10 cellular contexts compared by ENCODE assay signal in the genomic region with DNA sequence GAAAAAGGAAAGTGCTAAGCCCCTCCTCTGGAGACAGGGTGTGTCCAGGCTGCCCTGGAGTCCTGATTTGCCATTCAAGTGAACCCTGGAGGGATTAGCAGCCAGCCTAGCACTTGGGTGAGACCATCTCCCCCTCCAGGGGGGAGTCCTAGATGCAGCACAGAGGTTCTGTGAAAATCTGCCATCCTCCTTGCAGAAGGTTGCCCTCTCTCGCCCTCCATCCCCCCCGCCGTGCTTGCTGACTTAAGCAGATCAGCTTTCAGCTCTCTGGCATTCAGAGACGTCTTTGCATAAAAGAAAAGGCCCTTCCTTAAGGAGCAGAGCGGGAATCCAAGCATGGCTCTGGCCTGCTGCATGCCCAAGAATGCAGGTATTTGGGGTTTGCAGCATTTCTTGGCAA.
DNase-seq lines count a peak whose midpoint lies in the region; ATAC-seq and TF ChIP-seq lines count a peak whose summit lies in the region.
"Had no signal": no experiment of that assay in that cellular context is flagged by ENCODE, and none has a peak within 500 bp of the region (broad histone marks: within the 10 kb centered on the region; RNA-seq: fewer than 3 reads in every experiment).

No MANE protein-coding gene starts in this region.

- H3K9ac ChIP-seq in fibroblast of lung (ENCODE audit: insufficient read depth, low read length), result no peak overlapping the region

- H3K4me3 ChIP-seq in fibroblast of lung (replicated peaks in 1 of 4; ENCODE audit: control extremely low read depth in 1 of 4, insufficient read depth in 1 of 4, low read depth in 3 of 4, low read length in 4 of 4), result no peak overlapping the region
- H3K4me3 ChIP-seq: right lobe of liver had no signal

- no peaks in the 10 kb centered on the region for H4K20me1 ChIP-seq in fibroblast of lung (ENCODE audit: control insufficient read depth, extremely low read depth, insufficient read depth, low read length)

- CTCF ChIA-PET in HEK293T (lab: Yijun Ruan, JAX), result no interaction called here

- H3K79me2 ChIP-seq in fibroblast of lung (ENCODE audit: control insufficient read depth, insufficient read depth, low read length), result no peaks in the 10 kb centered on the region

- H3K9me3 ChIP-seq in fibroblast of lung (ENCODE audit: control insufficient read depth, insufficient read depth, low read depth, low read length), result no peaks in the 10 kb centered on the region
- H3K9me3 ChIP-seq: right lobe of liver had no signal

- no peak overlapping the region for H2AFZ ChIP-seq in fibroblast of lung (ENCODE audit: low read length)

- H3K27ac ChIP-seq in fibroblast of lung (ENCODE audit: insufficient read depth, low read length), result no peak overlapping the region
- H3K27ac ChIP-seq: right lobe of liver had no signal

- H3K36me3 ChIP-seq in fibroblast of lung (ENCODE audit: control insufficient read depth, insufficient read depth, low read length), result no peaks in the 10 kb centered on the region
- H3K36me3 ChIP-seq: right lobe of liver had no signal

- no peaks in the 10 kb centered on the region for H3K4me1 ChIP-seq in fibroblast of lung (ENCODE audit: control insufficient read depth, extremely low read depth, insufficient read depth, low read length)
- H3K4me1 ChIP-seq: right lobe of liver had no signal

- POLR2A ChIA-PET in HEK293T (lab: Yijun Ruan, JAX), result no interaction called here

- TF ChIP-seq CTCF in fibroblast of lung (conservative IDR thresholded peaks at IDR 0.05 in 1 of 2, IDR thresholded peaks at IDR 0.05 in 1 of 2; ENCODE audit: low read depth in 1 of 2, low read length in 2 of 2), result no peak

- DNase-seq in HEK293T (ENCODE audit: extremely low spot score) (peak; percentile 64), NCI-H510A treated with DMSO at 0.1 percent for 48 hours (lab: John Stamatoyannopoulos, UW) (peak; percentile 79), fibroblast of lung (ENCODE audit: low read depth in 2 of 2) (peak; percentile 57 to 58), non-pigmented ciliary epithelial cell (ENCODE audit: low read depth) (peak; percentile 9), erythroblast (lab: John Stamatoyannopoulos, UW) (no peak)
- DNase-seq: effector CD8-positive, alpha-beta T cell; right lobe of liver had no signal

- H3K4me2 ChIP-seq in fibroblast of lung (ENCODE audit: extremely low read depth, insufficient read depth, low read length), result no peak overlapping the region

- ATAC-seq in GM21786 (IDR thresholded peaks at IDR 0.05; ENCODE audit: unreplicated experiment) (no peak), HG03280 (IDR thresholded peaks at IDR 0.05; ENCODE audit: unreplicated experiment) (no peak), HG02981 (IDR thresholded peaks at IDR 0.05; ENCODE audit: unreplicated experiment) (no peak)

- no peak for TF ChIP-seq POLR2A in erythroblast (IDR thresholded peaks at IDR 0.05; ENCODE audit: low read length)

- no peaks in the 10 kb centered on the region for H3K27me3 ChIP-seq in fibroblast of lung (ENCODE audit: control insufficient read depth, insufficient read depth, low read length)
- H3K27me3 ChIP-seq: right lobe of liver had no signal

TF ChIP-seq in HEK293T, 16 proteins besides CTCF, POLR2A, EP300 and RAD21:
- TF ChIP-seq L3MBTL2 (conservative IDR thresholded peaks at IDR 0.05) (0 out of 2 replicates have a peak, but pooled peaks have one; percentile 22), SP1 (IDR thresholded peaks at IDR 0.05) (no peak), LEF1 (IDR thresholded peaks at IDR 0.05; ENCODE audit: borderline replicate concordance) (no peak), ELF4 (IDR thresholded peaks at IDR 0.05) (no peak), NFRKB (IDR thresholded peaks at IDR 0.05) (no peak), ZNF384 (IDR thresholded peaks at IDR 0.05) (no peak)

Comparison
In these comparisons a context has a peak if more than half of its experiments do, and no peak if none do; other contexts are left out.
1. DNase-seq: peak in HEK293T (single experiment), NCI-H510A treated with DMSO at 0.1 percent for 48 hours (single experiment), fibroblast of lung (2 of 2) and non-pigmented ciliary epithelial cell (single experiment); none in erythroblast (0 of 2).